ENCODE assay signal across 8 cellular contexts in genomic region chr17:74369221-74369620, GRCh38. TPM values are rescaled to one million over a fixed set of nuclear protein-coding genes. Genes with fewer than 3 reads are reported as not detected.
DNase-seq lines count a peak whose midpoint lies in the region; ATAC-seq and TF ChIP-seq lines count a peak whose summit lies in the region.

No MANE protein-coding gene starts in this region.

- no peaks in the 10 kb centered on the region for H3K36me3 ChIP-seq in DND-41 (ENCODE audit: insufficient read depth, low read length)
- H3K36me3 ChIP-seq in SJCRH30: no peaks in the 10 kb centered on the region

- H3K4me1 ChIP-seq in DND-41 (ENCODE audit: insufficient read depth, low read length): no peaks in the 10 kb centered on the region
- H3K4me1 ChIP-seq in SJCRH30: no peaks in the 10 kb centered on the region

- H3K9ac ChIP-seq in DND-41 (ENCODE audit: low read depth, low read length): no peak overlapping the region

- no peaks in the 10 kb centered on the region for H3K9me3 ChIP-seq in DND-41 (ENCODE audit: insufficient read depth, low read length, severe bottlenecking)
- H3K9me3 ChIP-seq in SJCRH30 (replicated peaks): no peaks in the 10 kb centered on the region

- peak overlapping the region; percentile 29 for H3K4me3 Mint-ChIP-seq in T-helper 1 cell treated with Interleukin-12 subunit alpha and Interleukin-12 subunit beta and Interleukin-4 antibody, amounts not matched to agents 30 μg/mL and 1 μg/mL, for 36 hours
- no peak overlapping the region for H3K4me3 Mint-ChIP-seq in Calu3 (ENCODE audit: low read depth, unreplicated experiment)

- no TSS peak for BruUV-seq in Calu3 (replicated peaks; lab: Mats Ljungman, UMichigan)

- no peak overlapping the region for H3K4me2 ChIP-seq in DND-41 (ENCODE audit: insufficient read depth, low read length)

- intact Hi-C loops in Calu3 (cut with micrococcal nuclease; ENCODE audit: unreplicated experiment): loop anchor here (2.0 kb wide), 1 partner anchor 124 kb away; no protein-coding TSS in a partner anchor

- DNase-seq in DND-41 (peak; percentile 56), NCI-H1694 (lab: John Stamatoyannopoulos, UW) (no peak), Calu3 (no peak), SJCRH30 (no peak)
- DNase-seq in activated naive CD4-positive, alpha-beta T cell treated with anti-CD3 and anti-CD28 coated beads, Interleukin-2, amount 50 U/mL, for 72 hours (ENCODE audit: low spot score in 2 of 2): peak in 1 of 2 donors; percentile 42
- peak; percentile 41 to 58 for DNase-seq in stimulated activated CD4-positive, alpha-beta T cell treated with anti-CD3 and anti-CD28 coated beads, Interleukin-15, amount 100 ng/mL, for 48 hours (ENCODE audit: low read depth in 2 of 2)

- no peaks in the 10 kb centered on the region for H3K79me2 ChIP-seq in DND-41 (ENCODE audit: insufficient read depth, low read length)

- H3K4me1 Mint-ChIP-seq in T-helper 1 cell treated with Interleukin-12 subunit alpha and Interleukin-12 subunit beta and Interleukin-4 antibody, amounts not matched to agents 30 μg/mL and 1 μg/mL, for 36 hours (ENCODE audit: low read depth): peaks cover 13% of the 10 kb centered on the region
- no peaks in the 10 kb centered on the region for H3K4me1 Mint-ChIP-seq in Calu3 (ENCODE audit: low read depth, unreplicated experiment)

- H3K27me3 Mint-ChIP-seq in T-helper 1 cell treated with Interleukin-12 subunit alpha and Interleukin-12 subunit beta and Interleukin-4 antibody, amounts not matched to agents 30 μg/mL and 1 μg/mL, for 36 hours (ENCODE audit: low read depth): peaks cover 3% of the 10 kb centered on the region
- peaks cover 61% of the 10 kb centered on the region for H3K27me3 Mint-ChIP-seq in Calu3 (ENCODE audit: unreplicated experiment)

- no peak overlapping the region for H3K4me3 ChIP-seq in DND-41 (ENCODE audit: low read depth in 1 of 2, low read length in 2 of 2)
- no peak overlapping the region for H3K4me3 ChIP-seq in SJCRH30

- H2AFZ ChIP-seq in DND-41 (ENCODE audit: low read depth, low read length): no peak overlapping the region

- peak overlapping the region; percentile 71 for H3K27ac Mint-ChIP-seq in T-helper 1 cell treated with Interleukin-12 subunit alpha and Interleukin-12 subunit beta and Interleukin-4 antibody, amounts not matched to agents 30 μg/mL and 1 μg/mL, for 36 hours
- peak overlapping the region; percentile 19 to 79 for H3K27ac Mint-ChIP-seq in activated naive CD4-positive, alpha-beta T cell treated with anti-CD3 and anti-CD28 coated beads, Interleukin-2, amount 50 U/mL, for 72 hours
- no peak overlapping the region for H3K27ac Mint-ChIP-seq in Calu3 (ENCODE audit: unreplicated experiment)

- ATAC-seq in DND-41 (ENCODE audit: insufficient read depth, low read depth): peak; percentile 71
- peak; percentile 47 to 80 for ATAC-seq in activated naive CD4-positive, alpha-beta T cell treated with anti-CD3 and anti-CD28 coated beads, Interleukin-2, amount 50 U/mL, for 72 hours
- no peak for ATAC-seq in GM21367 (IDR thresholded peaks at IDR 0.05; ENCODE audit: unreplicated experiment)

- TF ChIP-seq CTCF in DND-41 (IDR thresholded peaks at IDR 0.05; ENCODE audit: borderline replicate concordance, extremely low read depth, low read length, poor library complexity, severe bottlenecking) (no peak), Calu3 (IDR thresholded peaks at IDR 0.05; ENCODE audit: unreplicated experiment) (no peak)

- peaks cover 5% of the 10 kb centered on the region for H3K27me3 ChIP-seq in DND-41 (ENCODE audit: insufficient read depth, low read length, poor library complexity)
- peaks cover 5% of the 10 kb centered on the region; the same call in 1 of the 2 replicates for H3K27me3 ChIP-seq in SJCRH30

- H3K36me3 Mint-ChIP-seq in T-helper 1 cell treated with Interleukin-12 subunit alpha and Interleukin-12 subunit beta and Interleukin-4 antibody, amounts not matched to agents 30 μg/mL and 1 μg/mL, for 36 hours (ENCODE audit: low read depth): no peaks in the 10 kb centered on the region
- H3K36me3 Mint-ChIP-seq in activated naive CD4-positive, alpha-beta T cell treated with anti-CD3 and anti-CD28 coated beads, Interleukin-2, amount 50 U/mL, for 72 hours: no peaks in the 10 kb centered on the region
- H3K36me3 Mint-ChIP-seq in Calu3 (ENCODE audit: insufficient read depth, unreplicated experiment): no peaks in the 10 kb centered on the region

- H3K9me3 Mint-ChIP-seq in T-helper 1 cell treated with Interleukin-12 subunit alpha and Interleukin-12 subunit beta and Interleukin-4 antibody, amounts not matched to agents 30 μg/mL and 1 μg/mL, for 36 hours: no peaks in the 10 kb centered on the region
- no peaks in the 10 kb centered on the region for H3K9me3 Mint-ChIP-seq in activated naive CD4-positive, alpha-beta T cell treated with anti-CD3 and anti-CD28 coated beads, Interleukin-2, amount 50 U/mL, for 72 hours
- no peaks in the 10 kb centered on the region for H3K9me3 Mint-ChIP-seq in Calu3 (ENCODE audit: low read depth, unreplicated experiment)

- CTCF ChIA-PET in Calu3 (lab: Charles Lee): interaction anchor here (1.0 to 2.7 kb wide), 4 partner anchors 11 to 85 kb away, joined by 4 to 17 read pairs (median 6); no protein-coding TSS in a partner anchor

- H3K27ac ChIP-seq in DND-41 (ENCODE audit: low read length) (no peak overlapping the region), SJCRH30 (no peak overlapping the region)

- peaks cover 24% of the 10 kb centered on the region for H4K20me1 ChIP-seq in DND-41 (ENCODE audit: insufficient read depth, low read length)

RNA-seq across cellular contexts. Expression of gene GPR142, which starts 1.9 kb away (rescaled TPM):
- total RNA-seq in activated naive CD4-positive, alpha-beta T cell treated with anti-CD3 and anti-CD28 coated beads, Interleukin-2, amount 50 U/mL, for 72 hours: not detected
- total RNA-seq in Calu3 (2022): not detected in 2 replicates
- not detected in 2 replicates for total RNA-seq in SJCRH30 (2014; rRNA removed; shearing (Covaris generic))

RNA-seq across cellular contexts. Expression of gene BTBD17, which starts 7.6 kb away (rescaled TPM):
- not detected for total RNA-seq in activated naive CD4-positive, alpha-beta T cell treated with anti-CD3 and anti-CD28 coated beads, Interleukin-2, amount 50 U/mL, for 72 hours
- not detected in 2 replicates for total RNA-seq in Calu3 (2022)
- total RNA-seq in SJCRH30 (2014; rRNA removed; shearing (Covaris generic)): not detected in 2 replicates

RNA-seq across cellular contexts. Expression of gene KIF19, which starts 43.2 kb away (rescaled TPM):
- total RNA-seq in activated naive CD4-positive, alpha-beta T cell treated with anti-CD3 and anti-CD28 coated beads, Interleukin-2, amount 50 U/mL, for 72 hours: under 1 TPM in 1 of 2 donors, not detected in 1; 0.08 TPM
- total RNA-seq in Calu3 (2022): not detected in 2 replicates
- total RNA-seq in SJCRH30 (2014; rRNA removed; shearing (Covaris generic)): not detected in 2 replicates

Comparison
In these comparisons a context has a peak if more than half of its experiments do, and no peak if none do; other contexts are left out.
1. DNase-seq: peak in DND-41 (single experiment) and stimulated activated CD4-positive, alpha-beta T cell treated with anti-CD3 and anti-CD28 coated beads, Interleukin-15, amount 100 ng/mL, for 48 hours (2 of 2); none in NCI-H1694 (single experiment), Calu3 (single experiment) and SJCRH30 (0 of 2).